Comparison of ENCODE assay signal across 8 cellular contexts in genomic region chr5:78293856-78294249, GRCh38. TPM values are rescaled to one million over a fixed set of nuclear protein-coding genes. Genes with fewer than 3 reads are reported as not detected.
DNase-seq lines count a peak whose midpoint lies in the region; ATAC-seq and TF ChIP-seq lines count a peak whose summit lies in the region.

No MANE protein-coding gene starts in this region.

- no peaks in the 10 kb centered on the region for H3K4me1 ChIP-seq in prostate gland (replicated peaks)

- no peaks in the 10 kb centered on the region for H3K9me3 ChIP-seq in T-helper 17 cell (ENCODE audit: control insufficient read depth, low read length, poor library complexity, severe bottlenecking)
- no peaks in the 10 kb centered on the region for H3K9me3 ChIP-seq in prostate gland

- DNase-seq in activated CD8-positive, alpha-beta memory T cell treated with anti-CD3 and anti-CD28 coated beads, Interleukin-2, amount 10 ng/mL, durations not matched to agents 7 days and 5 days: no peak
- DNase-seq in activated CD8-positive, alpha-beta memory T cell treated with anti-CD3 and anti-CD28 coated beads for 24 hours: no peak
- DNase-seq in T-helper 17 cell (no peak), foreskin fibroblast (peak in 1 of 2 donors; percentile 26), prostate gland (ENCODE audit: low spot score) (no peak), middle frontal gyrus (ENCODE audit: extremely low spot score, low spot score) (no peak), kidney glomerular epithelial cell (lab: John Stamatoyannopoulos, UW) (no peak)

- CTCF ChIA-PET in activated CD8-positive, alpha-beta memory T cell treated with anti-CD3 and anti-CD28 coated beads, Interleukin-2, amount 10 ng/mL, durations not matched to agents 7 days and 5 days (lab: Charles Lee): interaction anchor here (0.7 to 3.2 kb wide), 4 partner anchors 8 to 67 kb away, joined by 3 to 23 read pairs (median 6); partner anchors contain the start of gene SCAMP1

- no peaks in the 10 kb centered on the region for H3K9me3 Mint-ChIP-seq in activated CD8-positive, alpha-beta memory T cell treated with anti-CD3 and anti-CD28 coated beads, Interleukin-2, amount 10 ng/mL, durations not matched to agents 7 days and 5 days (ENCODE audit: low read depth)

- TF ChIP-seq POLR2A in prostate gland (IDR thresholded peaks at IDR 0.05): no peak

- H3K36me3 Mint-ChIP-seq in activated CD8-positive, alpha-beta memory T cell treated with anti-CD3 and anti-CD28 coated beads, Interleukin-2, amount 10 ng/mL, durations not matched to agents 7 days and 5 days: peaks cover 19% of the 10 kb centered on the region
- H3K36me3 Mint-ChIP-seq in T-helper 17 cell (ENCODE audit: low read depth): peaks cover 7% of the 10 kb centered on the region

- TF ChIP-seq CTCF in foreskin fibroblast (IDR thresholded peaks at IDR 0.05; ENCODE audit: low read depth, low read length) (no peak), prostate gland (IDR thresholded peaks at IDR 0.05) (no peak)

- H3K27ac ChIP-seq in prostate gland: peak overlapping the region; percentile 73 to 87

- H3K4me3 ChIP-seq in foreskin fibroblast (ENCODE audit: low read depth in 1 of 2, low read length in 2 of 2) (peak overlapping the region; percentile 81 to 96), prostate gland (peak overlapping the region; percentile 64 to 98)

- peaks cover 37% of the 10 kb centered on the region for H3K4me1 Mint-ChIP-seq in activated CD8-positive, alpha-beta memory T cell treated with anti-CD3 and anti-CD28 coated beads, Interleukin-2, amount 10 ng/mL, durations not matched to agents 7 days and 5 days
- H3K4me1 Mint-ChIP-seq in T-helper 17 cell: peaks cover 29% of the 10 kb centered on the region

- H3K36me3 ChIP-seq in prostate gland: no peaks in the 10 kb centered on the region

- H3K27ac Mint-ChIP-seq in activated CD8-positive, alpha-beta memory T cell treated with anti-CD3 and anti-CD28 coated beads, Interleukin-2, amount 10 ng/mL, durations not matched to agents 7 days and 5 days: peak overlapping the region; percentile 98
- H3K27ac Mint-ChIP-seq in T-helper 17 cell: peak overlapping the region; percentile 99

- ATAC-seq in activated CD8-positive, alpha-beta memory T cell treated with anti-CD3 and anti-CD28 coated beads, Interleukin-2, amount 10 ng/mL, durations not matched to agents 7 days and 5 days: no peak
- no peak for ATAC-seq in T-helper 17 cell
- ATAC-seq in GM18873 (IDR thresholded peaks at IDR 0.05; ENCODE audit: low FRiP score, unreplicated experiment): no peak

- intact Hi-C loops in prostate gland (cut with DNase I): loop anchor here (1.0 kb wide), 1 partner anchor 66 kb away; the partner anchor contains the start of gene SCAMP1

- no peaks in the 10 kb centered on the region for H3K27me3 ChIP-seq in prostate gland (replicated peaks; ENCODE audit: insufficient read depth)

- WGBS in prostate gland: under 1% methylated on average over 6 of the region's 6 CpGs

- H3K27me3 Mint-ChIP-seq in activated CD8-positive, alpha-beta memory T cell treated with anti-CD3 and anti-CD28 coated beads, Interleukin-2, amount 10 ng/mL, durations not matched to agents 7 days and 5 days: peaks cover 2% of the 10 kb centered on the region
- H3K27me3 Mint-ChIP-seq in T-helper 17 cell: no peaks in the 10 kb centered on the region

- H3K4me3 Mint-ChIP-seq in activated CD8-positive, alpha-beta memory T cell treated with anti-CD3 and anti-CD28 coated beads, Interleukin-2, amount 10 ng/mL, durations not matched to agents 7 days and 5 days: peak overlapping the region; percentile 90
- peak overlapping the region; percentile 99 for H3K4me3 Mint-ChIP-seq in T-helper 17 cell

RNA-seq across cellular contexts. Expression of gene AP3B1, which starts 0.6 kb away (rescaled TPM):
- total RNA-seq in activated CD8-positive, alpha-beta memory T cell treated with anti-CD3 and anti-CD28 coated beads, Interleukin-2, amount 10 ng/mL, durations not matched to agents 7 days and 5 days: 10 to 100 TPM; 47.0 to 48.8 TPM
- total RNA-seq in T-helper 17 cell (10 to 100 TPM; 34.5 to 40.6 TPM), prostate gland (10 to 100 TPM; 33.1 to 60.5 TPM)
